ENCODE assay signal across 7 cellular contexts in the genomic region with DNA sequence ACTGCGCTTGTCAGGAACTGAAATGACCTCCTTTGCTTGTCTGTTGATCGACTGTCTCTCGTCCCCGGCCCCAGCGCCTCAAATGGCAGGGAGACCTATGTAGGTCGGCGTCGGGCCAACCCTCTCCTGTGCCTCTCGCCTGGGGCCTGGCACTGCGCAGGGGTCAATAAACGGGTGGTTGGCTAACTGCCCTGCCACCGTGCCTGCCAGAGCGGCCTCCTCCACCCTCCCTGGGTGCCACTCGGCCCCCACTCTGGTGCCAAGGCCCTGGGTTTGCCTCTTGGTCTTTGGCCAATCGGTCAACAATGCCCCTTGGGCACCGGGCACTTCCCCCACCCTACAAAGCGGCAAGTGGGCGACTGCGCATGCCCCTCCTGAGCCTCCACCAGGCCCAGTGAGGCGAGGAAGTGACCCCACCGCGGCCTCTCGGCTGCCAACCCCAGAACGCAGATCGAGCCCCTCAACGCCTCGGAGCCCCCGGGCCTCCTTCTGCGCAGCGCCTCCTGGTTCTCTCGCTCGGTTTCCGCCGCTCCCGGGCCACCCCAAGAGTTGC. TPM values are rescaled to one million over a fixed set of nuclear protein-coding genes. Genes with fewer than 3 reads are reported as not detected.
DNase-seq lines count a peak whose midpoint lies in the region; ATAC-seq and TF ChIP-seq lines count a peak whose summit lies in the region.

No MANE protein-coding gene starts in this region.

- peak overlapping the region; percentile 88 for H3K9ac ChIP-seq in Karpas-422 (ENCODE audit: low read length)

- TF ChIP-seq CTCF in GM10266 (IDR thresholded peaks at IDR 0.05; ENCODE audit: control insufficient read depth, insufficient read depth, low read depth, missing control alignments) (no peak), WTC11 (IDR thresholded peaks at IDR 0.05) (no peak)

- H3K36me3 Mint-ChIP-seq in WTC11 = peaks cover 17% of the 10 kb centered on the region

- DNase-seq in GM10266 (ENCODE audit: extremely low spot score) (peak; percentile 76), Karpas-422 (peak; percentile 76), WTC11 (ENCODE audit: low spot score) (peak; percentile 45), left colon (peak; percentile 88 to 89)
- peak; percentile 60 to 63 for DNase-seq in stimulated activated CD4-positive, alpha-beta T cell treated with anti-CD3 and anti-CD28 coated beads, Interleukin-2, amount 100 ng/mL, for 24 hours

- H3K4me3 ChIP-seq in Karpas-422 (ENCODE audit: low read length) = peak overlapping the region; percentile 87

- peak overlapping the region; percentile 83 for H3K4me3 Mint-ChIP-seq in WTC11

- H3K27me3 Mint-ChIP-seq in WTC11 (ENCODE audit: low read depth) = 0 out of 2 replicates have a peak, but pooled peaks cover 4% of the 10 kb centered on the region

- peak; percentile 37 for ATAC-seq in GM21825 (IDR thresholded peaks at IDR 0.05; ENCODE audit: unreplicated experiment)
- peak; percentile 3 for ATAC-seq in WTC11
- ATAC-seq in left colon = peak; percentile 69

- H2AFZ ChIP-seq in Karpas-422 (ENCODE audit: low read length) = peak overlapping the region; percentile 22; the same call in 1 of the 2 replicates

- H3K79me2 ChIP-seq in Karpas-422 (ENCODE audit: low read length) = peaks cover 49% of the 10 kb centered on the region

- H3K4me1 Mint-ChIP-seq in WTC11 = peaks cover 26% of the 10 kb centered on the region

- 0 out of 2 replicates have a peak, but pooled peaks cover 3% of the 10 kb centered on the region for H3K9me3 Mint-ChIP-seq in WTC11

- peak overlapping the region; percentile 88 for H3K4me2 ChIP-seq in Karpas-422 (ENCODE audit: low read depth, low read length, poor library complexity, severe bottlenecking)

- H3K4me1 ChIP-seq in Karpas-422 (ENCODE audit: low read length) = peaks cover 11% of the 10 kb centered on the region

- H3K9me2 ChIP-seq in Karpas-422 (replicated peaks; ENCODE audit: insufficient read depth, low read length) = no peaks in the 10 kb centered on the region

- peaks cover 13% of the 10 kb centered on the region; the same call in 1 of the 2 replicates for H4K20me1 ChIP-seq in Karpas-422 (ENCODE audit: insufficient read depth, low read depth, low read length)

- H3K36me3 ChIP-seq in Karpas-422 (ENCODE audit: insufficient read depth, low read length) = peaks cover 17% of the 10 kb centered on the region

- peak overlapping the region; percentile 76 for H3K27ac ChIP-seq in Karpas-422 (ENCODE audit: low read length)
- peak overlapping the region; percentile 95 for H3K27ac ChIP-seq in cingulate gyrus (ENCODE audit: low read depth, low read length)

- peak overlapping the region; percentile 93 for H3K27ac Mint-ChIP-seq in WTC11

- no peaks in the 10 kb centered on the region for H3K9me3 ChIP-seq in Karpas-422 (ENCODE audit: low read length)

- CTCF ChIA-PET in WTC11 (lab: Charles Lee) = interaction anchor here (2.4 kb wide), 1 partner anchor 9 kb away, joined by 10 read pairs; no protein-coding TSS in a partner anchor

- intact Hi-C loops in left colon (cut with DNase I, micrococcal nuclease) = no loop called here

- H3K27me3 ChIP-seq in Karpas-422 (ENCODE audit: low read length) = no peaks in the 10 kb centered on the region

- POLR2A ChIA-PET in WTC11 (lab: Charles Lee) = no interaction called here

TF ChIP-seq in WTC11, 78 proteins besides CTCF, POLR2A, EP300 and RAD21:
- TF ChIP-seq, protein P1, sequence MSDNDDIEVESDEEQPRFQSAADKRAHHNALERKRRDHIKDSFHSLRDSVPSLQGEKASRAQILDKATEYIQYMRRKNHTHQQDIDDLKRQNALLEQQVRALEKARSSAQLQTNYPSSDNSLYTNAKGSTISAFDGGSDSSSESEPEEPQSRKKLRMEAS (CRISPR knock-in tag; IDR thresholded peaks at IDR 0.05) = 0 out of 2 replicates have a peak, but pooled peaks have one; percentile 4
- TF ChIP-seq SMAD4 (CRISPR knock-in tag; IDR thresholded peaks at IDR 0.05) (0 out of 2 replicates have a peak, but pooled peaks have one; percentile 34), IRF2 (CRISPR knock-in tag; IDR thresholded peaks at IDR 0.05; ENCODE audit: borderline replicate concordance, low read depth) (no peak), ZNF219 (CRISPR knock-in tag; IDR thresholded peaks at IDR 0.05; ENCODE audit: borderline replicate concordance) (no peak), GABPB1 (CRISPR knock-in tag; IDR thresholded peaks at IDR 0.05) (no peak), SMAD3 (CRISPR knock-in tag; IDR thresholded peaks at IDR 0.05; ENCODE audit: borderline replicate concordance) (no peak), MXD4 (CRISPR knock-in tag; IDR thresholded peaks at IDR 0.05; ENCODE audit: borderline replicate concordance) (no peak), JUN (CRISPR knock-in tag; IDR thresholded peaks at IDR 0.05) (0 out of 2 replicates have a peak, but pooled peaks have one; percentile 19)
- TF ChIP-seq, protein P2, sequence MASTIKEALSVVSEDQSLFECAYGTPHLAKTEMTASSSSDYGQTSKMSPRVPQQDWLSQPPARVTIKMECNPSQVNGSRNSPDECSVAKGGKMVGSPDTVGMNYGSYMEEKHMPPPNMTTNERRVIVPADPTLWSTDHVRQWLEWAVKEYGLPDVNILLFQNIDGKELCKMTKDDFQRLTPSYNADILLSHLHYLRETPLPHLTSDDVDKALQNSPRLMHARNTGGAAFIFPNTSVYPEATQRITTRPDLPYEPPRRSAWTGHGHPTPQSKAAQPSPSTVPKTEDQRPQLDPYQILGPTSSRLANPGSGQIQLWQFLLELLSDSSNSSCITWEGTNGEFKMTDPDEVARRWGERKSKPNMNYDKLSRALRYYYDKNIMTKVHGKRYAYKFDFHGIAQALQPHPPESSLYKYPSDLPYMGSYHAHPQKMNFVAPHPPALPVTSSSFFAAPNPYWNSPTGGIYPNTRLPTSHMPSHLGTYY (CRISPR knock-in tag; IDR thresholded peaks at IDR 0.05) = no peak
- TF ChIP-seq, protein P3, sequence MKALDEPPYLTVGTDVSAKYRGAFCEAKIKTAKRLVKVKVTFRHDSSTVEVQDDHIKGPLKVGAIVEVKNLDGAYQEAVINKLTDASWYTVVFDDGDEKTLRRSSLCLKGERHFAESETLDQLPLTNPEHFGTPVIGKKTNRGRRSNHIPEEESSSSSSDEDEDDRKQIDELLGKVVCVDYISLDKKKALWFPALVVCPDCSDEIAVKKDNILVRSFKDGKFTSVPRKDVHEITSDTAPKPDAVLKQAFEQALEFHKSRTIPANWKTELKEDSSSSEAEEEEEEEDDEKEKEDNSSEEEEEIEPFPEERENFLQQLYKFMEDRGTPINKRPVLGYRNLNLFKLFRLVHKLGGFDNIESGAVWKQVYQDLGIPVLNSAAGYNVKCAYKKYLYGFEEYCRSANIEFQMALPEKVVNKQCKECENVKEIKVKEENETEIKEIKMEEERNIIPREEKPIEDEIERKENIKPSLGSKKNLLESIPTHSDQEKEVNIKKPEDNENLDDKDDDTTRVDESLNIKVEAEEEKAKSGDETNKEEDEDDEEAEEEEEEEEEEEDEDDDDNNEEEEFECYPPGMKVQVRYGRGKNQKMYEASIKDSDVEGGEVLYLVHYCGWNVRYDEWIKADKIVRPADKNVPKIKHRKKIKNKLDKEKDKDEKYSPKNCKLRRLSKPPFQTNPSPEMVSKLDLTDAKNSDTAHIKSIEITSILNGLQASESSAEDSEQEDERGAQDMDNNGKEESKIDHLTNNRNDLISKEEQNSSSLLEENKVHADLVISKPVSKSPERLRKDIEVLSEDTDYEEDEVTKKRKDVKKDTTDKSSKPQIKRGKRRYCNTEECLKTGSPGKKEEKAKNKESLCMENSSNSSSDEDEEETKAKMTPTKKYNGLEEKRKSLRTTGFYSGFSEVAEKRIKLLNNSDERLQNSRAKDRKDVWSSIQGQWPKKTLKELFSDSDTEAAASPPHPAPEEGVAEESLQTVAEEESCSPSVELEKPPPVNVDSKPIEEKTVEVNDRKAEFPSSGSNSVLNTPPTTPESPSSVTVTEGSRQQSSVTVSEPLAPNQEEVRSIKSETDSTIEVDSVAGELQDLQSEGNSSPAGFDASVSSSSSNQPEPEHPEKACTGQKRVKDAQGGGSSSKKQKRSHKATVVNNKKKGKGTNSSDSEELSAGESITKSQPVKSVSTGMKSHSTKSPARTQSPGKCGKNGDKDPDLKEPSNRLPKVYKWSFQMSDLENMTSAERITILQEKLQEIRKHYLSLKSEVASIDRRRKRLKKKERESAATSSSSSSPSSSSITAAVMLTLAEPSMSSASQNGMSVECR (CRISPR knock-in tag; IDR thresholded peaks at IDR 0.05; ENCODE audit: borderline replicate concordance) = peak; percentile 41; the same call in 1 of the 2 replicates
- TF ChIP-seq, protein P4, sequence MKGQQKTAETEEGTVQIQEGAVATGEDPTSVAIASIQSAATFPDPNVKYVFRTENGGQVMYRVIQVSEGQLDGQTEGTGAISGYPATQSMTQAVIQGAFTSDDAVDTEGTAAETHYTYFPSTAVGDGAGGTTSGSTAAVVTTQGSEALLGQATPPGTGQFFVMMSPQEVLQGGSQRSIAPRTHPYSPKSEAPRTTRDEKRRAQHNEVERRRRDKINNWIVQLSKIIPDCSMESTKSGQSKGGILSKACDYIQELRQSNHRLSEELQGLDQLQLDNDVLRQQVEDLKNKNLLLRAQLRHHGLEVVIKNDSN (CRISPR knock-in tag; IDR thresholded peaks at IDR 0.05) = peak; percentile 9; the same call in 1 of the 2 replicates
- TF ChIP-seq, protein P5, sequence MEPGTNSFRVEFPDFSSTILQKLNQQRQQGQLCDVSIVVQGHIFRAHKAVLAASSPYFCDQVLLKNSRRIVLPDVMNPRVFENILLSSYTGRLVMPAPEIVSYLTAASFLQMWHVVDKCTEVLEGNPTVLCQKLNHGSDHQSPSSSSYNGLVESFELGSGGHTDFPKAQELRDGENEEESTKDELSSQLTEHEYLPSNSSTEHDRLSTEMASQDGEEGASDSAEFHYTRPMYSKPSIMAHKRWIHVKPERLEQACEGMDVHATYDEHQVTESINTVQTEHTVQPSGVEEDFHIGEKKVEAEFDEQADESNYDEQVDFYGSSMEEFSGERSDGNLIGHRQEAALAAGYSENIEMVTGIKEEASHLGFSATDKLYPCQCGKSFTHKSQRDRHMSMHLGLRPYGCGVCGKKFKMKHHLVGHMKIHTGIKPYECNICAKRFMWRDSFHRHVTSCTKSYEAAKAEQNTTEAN (CRISPR knock-in tag; IDR thresholded peaks at IDR 0.05) = no peak

RNA-seq across cellular contexts. Expression of a gene that starts 1.1 kb away (rescaled TPM):
- 25.0 and 53.9 TPM in 2 replicates for total RNA-seq in Karpas-422 (2014; rRNA removed; shearing (Covaris generic); ENCODE audit: low replicate concordance)
- total RNA-seq in WTC11 (2021) (65.1 to 74.9 TPM (median 68.7 TPM) in 3 replicates), left colon (10 to 100 TPM; 52.3 to 54.5 TPM)

RNA-seq across cellular contexts. Expression of a gene that starts 15.2 kb away (rescaled TPM):
- not detected in 2 replicates for total RNA-seq in Karpas-422 (2014; rRNA removed; shearing (Covaris generic); ENCODE audit: low replicate concordance)
- 3.8 to 5.4 TPM (median 4.1 TPM) in 3 replicates for total RNA-seq in WTC11 (2021)
- total RNA-seq in left colon = under 1 TPM; 0.15 to 0.20 TPM

RNA-seq across cellular contexts. Expression of a gene that starts 41.7 kb away (rescaled TPM):
- 7.0 and 15.2 TPM in 2 replicates for total RNA-seq in Karpas-422 (2014; rRNA removed; shearing (Covaris generic); ENCODE audit: low replicate concordance)
- total RNA-seq in WTC11 (2021) (50.3 to 59.4 TPM (median 53.8 TPM) in 3 replicates), left colon (10 to 100 TPM; 87.0 to 93.9 TPM)

Comparison
In these comparisons a context has a peak if more than half of its experiments do, and no peak if none do; other contexts are left out.
1. Peak in every context shown above with its lines: DNase-seq, ATAC-seq, H3K4me3 ChIP-seq and H3K27ac ChIP-seq.
2. ATAC-seq: peak in every context shown above with its lines; median percentile 69 in left colon; 37 in GM21825; 3 in WTC11.